Comparison of ENCODE assay signal across 10 cellular contexts in the genomic region with DNA sequence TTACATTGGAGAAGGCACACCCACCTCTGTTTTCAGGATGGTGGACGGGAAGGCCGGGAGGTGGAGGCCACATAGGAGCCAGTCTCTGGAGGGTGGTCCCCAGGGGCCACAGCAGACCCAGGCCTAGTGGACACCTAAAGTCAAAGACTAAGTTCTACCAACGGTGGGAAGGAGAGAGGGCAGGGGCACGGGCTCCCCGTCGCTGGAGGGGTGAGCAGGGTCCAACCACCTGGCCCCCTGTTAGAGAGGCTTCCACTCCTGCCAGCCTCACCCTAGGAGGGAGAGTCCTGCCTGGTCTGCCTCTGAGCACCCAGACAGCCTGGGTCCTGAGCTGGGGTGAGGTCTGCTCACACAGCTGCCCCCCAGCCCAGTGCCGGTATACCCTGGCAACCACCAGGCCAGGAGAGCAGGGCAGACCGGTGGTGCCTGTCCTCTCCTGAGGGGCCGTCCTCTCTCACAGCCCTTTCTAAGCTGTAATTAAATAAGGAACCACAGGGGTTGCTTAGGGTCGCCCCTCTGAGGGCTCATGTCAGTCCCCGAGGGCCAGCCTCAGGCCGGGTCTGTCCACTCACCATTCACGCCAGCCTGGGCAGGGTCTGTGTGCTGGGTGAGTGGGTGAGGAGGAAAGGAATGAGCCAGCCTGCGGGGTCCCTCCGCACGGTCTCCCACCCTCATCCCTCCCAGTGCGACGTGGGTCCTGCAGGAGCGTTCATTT. TPM values are rescaled to one million over a fixed set of nuclear protein-coding genes. Genes with fewer than 3 reads are reported as not detected.
A peak's percentile ranks its signal among the peaks of the same experiment; 100 is the strongest.
DNase-seq lines count a peak whose midpoint lies in the region; ATAC-seq and TF ChIP-seq lines count a peak whose summit lies in the region.
"Had no signal": no experiment of that assay in that cellular context is flagged by ENCODE, and none has a peak within 500 bp of the region (broad histone marks: within the 10 kb centered on the region; RNA-seq: fewer than 3 reads in every experiment).

No MANE protein-coding gene starts in this region.

- H3K4me1 Mint-ChIP-seq in activated naive CD4-positive, alpha-beta T cell treated with anti-CD3 and anti-CD28 coated beads, Interleukin-2, amount 50 U/mL, for 24 hours: peaks cover 57% of the 10 kb centered on the region
- H3K4me1 Mint-ChIP-seq in activated T-helper 2 cell treated with anti-CD3 and anti-CD28 coated beads, Interferon-gamma antibody, Interleukin-2, Interleukin-4, amounts not matched to agents 10 μg/mL and 5 μg/mL and 100 μg/mL, durations not matched to agents 14 hours and 24 hours and 36 hours (ENCODE audit: low read depth): peaks cover 29% of the 10 kb centered on the region

- intact Hi-C loops in activated T-helper 2 cell treated with anti-CD3 and anti-CD28 coated beads, Interferon-gamma antibody, Interleukin-2, Interleukin-4, amounts not matched to agents 10 μg/mL and 5 μg/mL and 100 μg/mL, durations not matched to agents 14 hours and 24 hours and 36 hours (cut with micrococcal nuclease): no loop called here
- intact Hi-C loops in tibial artery (cut with DNase I; ENCODE audit: low total_unique reads): no loop called here

- peak overlapping the region; percentile 76 to 82 for H3K4me3 ChIP-seq in foreskin fibroblast (ENCODE audit: low read depth in 1 of 2, low read length in 2 of 2)
- H3K4me3 ChIP-seq in tibial artery: peak overlapping the region; percentile 78 to 95

- peak overlapping the region; percentile 88 to 93 for H3K27ac ChIP-seq in tibial artery

- no peaks in the 10 kb centered on the region for H3K27me3 Mint-ChIP-seq in activated naive CD4-positive, alpha-beta T cell treated with anti-CD3 and anti-CD28 coated beads, Interleukin-2, amount 50 U/mL, for 24 hours
- no peaks in the 10 kb centered on the region for H3K27me3 Mint-ChIP-seq in activated T-helper 2 cell treated with anti-CD3 and anti-CD28 coated beads, Interferon-gamma antibody, Interleukin-2, Interleukin-4, amounts not matched to agents 10 μg/mL and 5 μg/mL and 100 μg/mL, durations not matched to agents 14 hours and 24 hours and 36 hours (ENCODE audit: low read depth)

- H3K36me3 Mint-ChIP-seq in activated naive CD4-positive, alpha-beta T cell treated with anti-CD3 and anti-CD28 coated beads, Interleukin-2, amount 50 U/mL, for 24 hours: no peaks in the 10 kb centered on the region
- peaks cover 13% of the 10 kb centered on the region for H3K36me3 Mint-ChIP-seq in activated T-helper 2 cell treated with anti-CD3 and anti-CD28 coated beads, Interferon-gamma antibody, Interleukin-2, Interleukin-4, amounts not matched to agents 10 μg/mL and 5 μg/mL and 100 μg/mL, durations not matched to agents 14 hours and 24 hours and 36 hours (ENCODE audit: low read depth)
- H3K36me3 Mint-ChIP-seq: natural killer cell had no signal

- H3K27ac Mint-ChIP-seq in activated naive CD4-positive, alpha-beta T cell treated with anti-CD3 and anti-CD28 coated beads, Interleukin-2, amount 50 U/mL, for 24 hours: peak overlapping the region; percentile 70
- H3K27ac Mint-ChIP-seq in activated T-helper 2 cell treated with anti-CD3 and anti-CD28 coated beads, Interferon-gamma antibody, Interleukin-2, Interleukin-4, amounts not matched to agents 10 μg/mL and 5 μg/mL and 100 μg/mL, durations not matched to agents 14 hours and 24 hours and 36 hours: no peak overlapping the region
- H3K27ac Mint-ChIP-seq: natural killer cell had no signal

- peaks cover 0 to 15% (median 9%) of the 10 kb centered on the region in 3 donors for H3K36me3 ChIP-seq in tibial artery

- no peaks in the 10 kb centered on the region for H3K9me3 Mint-ChIP-seq in activated naive CD4-positive, alpha-beta T cell treated with anti-CD3 and anti-CD28 coated beads, Interleukin-2, amount 50 U/mL, for 24 hours
- no peaks in the 10 kb centered on the region for H3K9me3 Mint-ChIP-seq in activated T-helper 2 cell treated with anti-CD3 and anti-CD28 coated beads, Interferon-gamma antibody, Interleukin-2, Interleukin-4, amounts not matched to agents 10 μg/mL and 5 μg/mL and 100 μg/mL, durations not matched to agents 14 hours and 24 hours and 36 hours
- H3K9me3 Mint-ChIP-seq: CD14-positive monocyte, natural killer cell had no signal

- ATAC-seq in esophagus mucosa (no peak), GM18870 (IDR thresholded peaks at IDR 0.05; ENCODE audit: unreplicated experiment) (no peak)
- ATAC-seq: natural killer cell had no signal

- DNase-seq in activated naive CD4-positive, alpha-beta T cell treated with anti-CD3 and anti-CD28 coated beads, Interleukin-2, amount 50 U/mL, for 16 hours: no peak
- no peak for DNase-seq in activated T-helper 2 cell treated with anti-CD3 and anti-CD28 coated beads, Interferon-gamma antibody, Interleukin-2, Interleukin-4, amounts not matched to agents 10 μg/mL and 5 μg/mL and 100 μg/mL, durations not matched to agents 14 hours and 24 hours and 36 hours (ENCODE audit: low spot score)
- DNase-seq in foreskin fibroblast (no peak), tibial artery (no peak), HK-2 (ENCODE audit: unreplicated experiment) (no peak)
- DNase-seq: natural killer cell had no signal

- H3K4me3 Mint-ChIP-seq in activated naive CD4-positive, alpha-beta T cell treated with anti-CD3 and anti-CD28 coated beads, Interleukin-2, amount 50 U/mL, for 24 hours: peak overlapping the region; percentile 81
- peak overlapping the region; percentile 80 for H3K4me3 Mint-ChIP-seq in activated T-helper 2 cell treated with anti-CD3 and anti-CD28 coated beads, Interferon-gamma antibody, Interleukin-2, Interleukin-4, amounts not matched to agents 10 μg/mL and 5 μg/mL and 100 μg/mL, durations not matched to agents 14 hours and 24 hours and 36 hours (ENCODE audit: low read depth)
- H3K4me3 Mint-ChIP-seq: natural killer cell had no signal

- TF ChIP-seq CTCF in foreskin fibroblast (IDR thresholded peaks at IDR 0.05; ENCODE audit: low read depth, low read length) (no peak), tibial artery (IDR thresholded peaks at IDR 0.05) (no peak)

- H3K27me3 ChIP-seq in tibial artery: no peaks in the 10 kb centered on the region

- no peaks in the 10 kb centered on the region for H3K9me3 ChIP-seq in tibial artery

- H3K4me1 ChIP-seq in tibial artery: peaks cover 14 to 89% (median 84%) of the 10 kb centered on the region in 4 donors

RNA-seq across cellular contexts. Expression of gene INF2, which starts 2.3 kb away (rescaled TPM):
- total RNA-seq in activated T-helper 2 cell treated with anti-CD3 and anti-CD28 coated beads, Interferon-gamma antibody, Interleukin-2, Interleukin-4, amounts not matched to agents 10 μg/mL and 5 μg/mL and 100 μg/mL, durations not matched to agents 14 hours and 24 hours and 36 hours: 93.7 and 93.8 TPM in 2 replicates
- total RNA-seq in esophagus mucosa: 28.4 TPM

RNA-seq across cellular contexts. Expression of gene ADSS1, which starts 32.3 kb away (rescaled TPM):
- 1.1 and 2.4 TPM in 2 replicates for total RNA-seq in activated T-helper 2 cell treated with anti-CD3 and anti-CD28 coated beads, Interferon-gamma antibody, Interleukin-2, Interleukin-4, amounts not matched to agents 10 μg/mL and 5 μg/mL and 100 μg/mL, durations not matched to agents 14 hours and 24 hours and 36 hours
- 5.7 TPM for total RNA-seq in esophagus mucosa
